ENCODE assay signal across 24 cellular contexts in genomic region chr1:28571911-28572310, GRCh38. TPM values are rescaled to one million over a fixed set of nuclear protein-coding genes. Genes with fewer than 3 reads are reported as not detected.
"Had no signal": no experiment of that assay in that cellular context is flagged by ENCODE, and none has a peak within 500 bp of the region (broad histone marks: within the 10 kb centered on the region; RNA-seq: fewer than 3 reads in every experiment).

No MANE protein-coding gene starts in this region.

- H3K4me1 ChIP-seq: parathyroid adenoma, right atrium auricular region, right lobe of liver, transverse colon, upper lobe of left lung, vagina had no signal

- H3K27me3 Mint-ChIP-seq: memory B cell; naive thymus-derived CD8-positive, alpha-beta T cell; stimulated activated memory B cell treated with anti-CD40 and anti-IgM and Interleukin-4, amounts not matched to agents 10 μg/mL and 1 μg/mL and 100 μg/mL, for 72 hours; stimulated activated naive CD8-positive, alpha-beta T cell treated with anti-CD3 and anti-CD28 coated beads, Interleukin-15, amount 100 ng/mL, for 72 hours had no signal

- ATAC-seq: left cardiac atrium; left lobe of liver; naive thymus-derived CD8-positive, alpha-beta T cell; right lobe of liver; stimulated activated memory B cell treated with anti-CD40 and anti-IgM and Interleukin-4, amounts not matched to agents 10 μg/mL and 1 μg/mL and 100 μg/mL, for 72 hours; stimulated activated naive CD8-positive, alpha-beta T cell treated with anti-CD3 and anti-CD28 coated beads, Interleukin-15, amount 100 ng/mL, for 72 hours had no signal

- H3K4me3 ChIP-seq: right atrium auricular region, right lobe of liver, smooth muscle cell, transverse colon, upper lobe of left lung, vagina had no signal

- H3K27ac ChIP-seq: parathyroid adenoma, right atrium auricular region, right lobe of liver, transverse colon, upper lobe of left lung, vagina had no signal

- H3K9me3 ChIP-seq: right atrium auricular region, right lobe of liver, transverse colon, upper lobe of left lung, vagina had no signal

- H3K27me3 ChIP-seq: right atrium auricular region, right lobe of liver, transverse colon, upper lobe of left lung, vagina had no signal

- H3K27ac Mint-ChIP-seq: memory B cell, nephron had no signal

- DNase-seq: hippocampal formation; kidney glomerular epithelial cell; left cardiac atrium; naive thymus-derived CD8-positive, alpha-beta T cell; nucleus accumbens; right lobe of liver; stimulated activated CD4-positive, alpha-beta T cell treated with anti-CD3 and anti-CD28 coated beads, Interleukin-1b, Interleukin-23, amount 100 ng/mL, for 48 hours; stimulated activated CD4-positive, alpha-beta T cell treated with anti-CD3 and anti-CD28 coated beads, Interleukin-2, amount 100 ng/mL, for 48 hours; stimulated activated CD4-positive, alpha-beta T cell treated with anti-CD3 and anti-CD28 coated beads, Interleukin-4, amount 100 ng/mL, for 4 hours; stimulated activated CD8-positive, alpha-beta memory T cell treated with anti-CD3 and anti-CD28 coated beads, Interleukin-4, amount 100 ng/mL, for 48 hours; stimulated activated naive CD4-positive, alpha-beta T cell treated with Interleukin-2 at 50 U/mL for 16 hours; stimulated activated naive CD8-positive, alpha-beta T cell treated with anti-CD3 and anti-CD28 coated beads, Interleukin-15, amount 100 ng/mL, for 72 hours; substantia nigra; transverse colon; upper lobe of left lung had no signal

- H3K9ac ChIP-seq: parathyroid adenoma had no signal

- H3K9me3 Mint-ChIP-seq: memory B cell; naive thymus-derived CD8-positive, alpha-beta T cell; nephron; neural crest cell; stimulated activated memory B cell treated with anti-CD40 and anti-IgM and Interleukin-4, amounts not matched to agents 10 μg/mL and 1 μg/mL and 100 μg/mL, for 72 hours; stimulated activated naive CD8-positive, alpha-beta T cell treated with anti-CD3 and anti-CD28 coated beads, Interleukin-15, amount 100 ng/mL, for 72 hours had no signal

- H3K4me3 Mint-ChIP-seq: memory B cell; naive thymus-derived CD8-positive, alpha-beta T cell; nephron; neural crest cell; stimulated activated memory B cell treated with anti-CD40 and anti-IgM and Interleukin-4, amounts not matched to agents 10 μg/mL and 1 μg/mL and 100 μg/mL, for 72 hours; stimulated activated naive CD8-positive, alpha-beta T cell treated with anti-CD3 and anti-CD28 coated beads, Interleukin-15, amount 100 ng/mL, for 72 hours had no signal

- H3K4me1 Mint-ChIP-seq: memory B cell; nephron; neural crest cell; stimulated activated memory B cell treated with anti-CD40 and anti-IgM and Interleukin-4, amounts not matched to agents 10 μg/mL and 1 μg/mL and 100 μg/mL, for 72 hours had no signal

RNA-seq across cellular contexts. Expression of gene RAB42, which starts 20.2 kb away (rescaled TPM):
- total RNA-seq: naive thymus-derived CD8-positive, alpha-beta T cell had no signal
